ENCODE assay signal across 12 cellular contexts in the genomic region with DNA sequence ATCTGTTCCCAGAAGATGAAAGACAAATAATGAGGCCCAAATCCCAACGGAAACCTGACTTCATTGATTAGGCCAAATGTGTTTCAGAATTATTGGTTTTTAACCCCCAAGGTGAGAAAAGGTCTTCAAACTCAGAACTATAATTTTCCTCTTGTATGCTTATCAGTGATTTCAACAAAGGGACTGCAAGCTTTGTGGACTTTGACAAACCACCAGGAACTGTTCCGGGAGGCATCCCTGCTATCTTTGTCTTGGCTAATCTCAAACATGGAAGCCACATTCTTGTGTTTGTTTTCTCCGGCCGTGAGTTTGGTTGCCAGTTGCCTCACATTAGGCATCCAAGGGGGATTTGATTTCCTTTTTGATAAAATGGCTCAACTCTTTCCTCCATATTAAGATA. TPM values are rescaled to one million over a fixed set of nuclear protein-coding genes. Genes with fewer than 3 reads are reported as not detected.
DNase-seq lines count a peak whose midpoint lies in the region; ATAC-seq and TF ChIP-seq lines count a peak whose summit lies in the region.
"Had no signal": no experiment of that assay in that cellular context is flagged by ENCODE, and none has a peak within 500 bp of the region (broad histone marks: within the 10 kb centered on the region; RNA-seq: fewer than 3 reads in every experiment).

No MANE protein-coding gene starts in this region.

- H3K4me3 Mint-ChIP-seq in activated CD4-positive, alpha-beta T cell treated with anti-CD3 and anti-CD28 coated beads for 36 hours = no peak overlapping the region
- H3K4me3 Mint-ChIP-seq in WTC11 = no peak overlapping the region

- peaks cover 31% of the 10 kb centered on the region for H3K4me1 ChIP-seq in smooth muscle cell (ENCODE audit: low read depth)

- H3K4me3 ChIP-seq in smooth muscle cell = no peak overlapping the region

- H3K9me3 Mint-ChIP-seq in activated CD4-positive, alpha-beta T cell treated with anti-CD3 and anti-CD28 coated beads for 36 hours (ENCODE audit: low read depth) = no peaks in the 10 kb centered on the region
- H3K9me3 Mint-ChIP-seq in WTC11 = no peaks in the 10 kb centered on the region

- peaks cover 29% of the 10 kb centered on the region for H3K36me3 Mint-ChIP-seq in activated CD4-positive, alpha-beta T cell treated with anti-CD3 and anti-CD28 coated beads for 36 hours (ENCODE audit: low read depth)
- no peaks in the 10 kb centered on the region for H3K36me3 Mint-ChIP-seq in WTC11

- WGBS in smooth muscle cell (ENCODE audit: low lambda C conversion rate) = 56% methylated on average over 4 of the region's 4 CpGs

- H3K27ac Mint-ChIP-seq in activated CD4-positive, alpha-beta T cell treated with anti-CD3 and anti-CD28 coated beads for 36 hours = peak overlapping the region; percentile 97
- peak overlapping the region; percentile 35; the same call in 1 of the 2 replicates for H3K27ac Mint-ChIP-seq in WTC11

- H2AFZ ChIP-seq in smooth muscle cell (ENCODE audit: low read depth) = no peak overlapping the region

- H3K27me3 Mint-ChIP-seq in activated CD4-positive, alpha-beta T cell treated with anti-CD3 and anti-CD28 coated beads for 36 hours = no peaks in the 10 kb centered on the region
- H3K27me3 Mint-ChIP-seq in WTC11 (ENCODE audit: low read depth) = no peaks in the 10 kb centered on the region

- peak overlapping the region; percentile 88 for H3K27ac ChIP-seq in smooth muscle cell (ENCODE audit: low read depth)

- H3K79me2 ChIP-seq in smooth muscle cell (ENCODE audit: low read depth) = peaks cover 99% of the 10 kb centered on the region

- no peak overlapping the region for H3K9ac ChIP-seq in smooth muscle cell (ENCODE audit: low read depth)

- H3K4me1 Mint-ChIP-seq in activated CD4-positive, alpha-beta T cell treated with anti-CD3 and anti-CD28 coated beads for 36 hours = peaks cover 93% of the 10 kb centered on the region
- H3K4me1 Mint-ChIP-seq in WTC11 = 0 out of 2 replicates have a peak, but pooled peaks cover 5% of the 10 kb centered on the region

- H3K4me2 ChIP-seq in smooth muscle cell = peak overlapping the region; percentile 71

- no peaks in the 10 kb centered on the region for H3K9me3 ChIP-seq in smooth muscle cell (replicated peaks; ENCODE audit: low read depth)

- no peaks in the 10 kb centered on the region for H3K27me3 ChIP-seq in smooth muscle cell (ENCODE audit: low read depth)

- TF ChIP-seq CTCF in WTC11 (IDR thresholded peaks at IDR 0.05) (no peak), smooth muscle cell (IDR thresholded peaks at IDR 0.05; ENCODE audit: borderline replicate concordance, insufficient read depth, poor library complexity, severe bottlenecking) (no peak)

- POLR2A ChIA-PET in activated CD4-positive, alpha-beta T cell treated with anti-CD3 and anti-CD28 coated beads for 36 hours (lab: Charles Lee) = no interaction called here
- POLR2A ChIA-PET in WTC11 (lab: Charles Lee) = interaction anchor here (0.6 kb wide), 1 partner anchor 19 kb away, joined by 3 read pairs; the partner anchor contains the start of gene ARHGEF3

- H4K20me1 ChIP-seq in smooth muscle cell (ENCODE audit: low read depth) = peaks cover 100% of the 10 kb centered on the region

- no peaks in the 10 kb centered on the region for H3K36me3 ChIP-seq in smooth muscle cell (ENCODE audit: low read depth)

- no peak for DNase-seq in activated CD4-positive, alpha-beta T cell treated with anti-CD3 and anti-CD28 coated beads for 36 hours
- no peak for DNase-seq in activated CD4-positive, alpha-beta T cell treated with anti-CD3 and anti-CD28 coated beads for 4 hours
- DNase-seq in WTC11 (ENCODE audit: low spot score) (no peak), left colon (no peak), smooth muscle cell (lab: John Stamatoyannopoulos, UW; ENCODE audit: unreplicated experiment) (no peak), HuH-7.5 (ENCODE audit: low spot score) (no peak), NCI-H774 (lab: John Stamatoyannopoulos, UW) (no peak)
- DNase-seq: amygdala; IMR-90; occipital lobe; stimulated activated CD4-positive, alpha-beta T cell treated with anti-CD3 and anti-CD28 coated beads, Interleukin-4, amount 100 ng/mL, for 1 hour had no signal

- intact Hi-C loops in activated CD4-positive, alpha-beta T cell treated with anti-CD3 and anti-CD28 coated beads for 36 hours (cut with DNase I, micrococcal nuclease) = loop anchor here (2.0 to 10.0 kb wide), 4 partner anchors 23 to 813 kb away; partner anchors contain the start of genes CCDC66 (in 2 of the 2) and ARF4 (in 1 of the 2)
- intact Hi-C loops in left colon (cut with DNase I, micrococcal nuclease) = no loop called here

- CTCF ChIA-PET in activated CD4-positive, alpha-beta T cell treated with anti-CD3 and anti-CD28 coated beads for 36 hours (lab: Charles Lee) = interaction anchor here (1.0 to 16.2 kb wide), 5 partner anchors 8 to 80 kb away, joined by 3 to 270 read pairs (median 4); partner anchors contain the start of gene ARHGEF3
- CTCF ChIA-PET in WTC11 (lab: Charles Lee) = interaction anchor here (0.5 to 2.2 kb wide), 3 partner anchors 17 to 109 kb away, joined by 4 to 13 read pairs (median 5); partner anchors contain the start of gene ARHGEF3

- ATAC-seq in activated CD4-positive, alpha-beta T cell treated with anti-CD3 and anti-CD28 coated beads for 36 hours = no peak
- ATAC-seq in WTC11 = no peak
- peak; percentile 61 for ATAC-seq in left colon
- ATAC-seq in HG03442 (IDR thresholded peaks at IDR 0.05; ENCODE audit: unreplicated experiment) = no peak

- peaks cover 40% of the 10 kb centered on the region for H3F3A ChIP-seq in smooth muscle cell (ENCODE audit: low read depth)

TF ChIP-seq in WTC11, 78 proteins besides CTCF, POLR2A, EP300 and RAD21:
- TF ChIP-seq GABPB1 (CRISPR knock-in tag; IDR thresholded peaks at IDR 0.05) (peak; percentile 41; the same call in 1 of the 2 replicates), ATF1 (CRISPR knock-in tag; IDR thresholded peaks at IDR 0.05) (no peak)

RNA-seq across cellular contexts. Expression of gene ARHGEF3, which starts 19.5 kb away (rescaled TPM):
- total RNA-seq in activated CD4-positive, alpha-beta T cell treated with anti-CD3 and anti-CD28 coated beads for 36 hours = 10 to 100 TPM; 34.4 to 38.3 TPM
- total RNA-seq in WTC11 (2021) (4.6 to 7.9 TPM (median 7.5 TPM) in 3 replicates), left colon (10 to 100 TPM; 14.8 to 20.0 TPM), smooth muscle cell (131 and 139 TPM in 2 replicates)
- polyA plus RNA-seq in smooth muscle cell = 90.5 and 137 TPM in 2 replicates

Comparison
In these comparisons a context has a peak if more than half of its experiments do, and no peak if none do; other contexts are left out.
1. intact Hi-C loops: an anchor here in activated CD4-positive, alpha-beta T cell treated with anti-CD3 and anti-CD28 coated beads for 36 hours (2.0 to 10.0 kb wide); none called in left colon.